Comparison of ENCODE assay signal across 19 cellular contexts in genomic region chrX:143002206-143002605, GRCh38.
"Had no signal": no experiment of that assay in that cellular context is flagged by ENCODE, and none has a peak within 500 bp of the region (broad histone marks: within the 10 kb centered on the region; RNA-seq: fewer than 3 reads in every experiment).

No MANE protein-coding gene starts in this region.

- DNase-seq: KBM-7; MV-4-11; NCI-H1048; NCI-H1417 treated with DMSO at 0.1 percent for 48 hours; NCI-H146; NCI-H1694 treated with DMSO at 0.1 percent for 48 hours; NCI-H1930; NCI-H2081; NCI-H2107; NCI-H2171 treated with DMSO at 0.1 percent for 48 hours; NCI-H345; NCI-H446 treated with DMSO at 0.1 percent for 48 hours; NCI-H524 treated with DMSO at 0.1 percent for 48 hours; NCI-H69; NK-92 treated with Interleukin-12 subunit alpha and Interleukin-12 subunit beta, amount 100 ng/mL, for 24 hours; PC-3; SHP77; T-helper 1 cell; T-helper 17 cell had no signal
